In genomic region chr1:220983877-220984635, GRCh38 we compare ENCODE assay signal across 18 cellular contexts.
DNase-seq lines count a peak whose midpoint lies in the region; ATAC-seq and TF ChIP-seq lines count a peak whose summit lies in the region.
"Had no signal": no experiment of that assay in that cellular context is flagged by ENCODE, and none has a peak within 500 bp of the region (broad histone marks: within the 10 kb centered on the region; RNA-seq: fewer than 3 reads in every experiment).

No MANE protein-coding gene starts in this region.

- no peaks in the 10 kb centered on the region for H3K4me1 ChIP-seq in mesendoderm (ENCODE audit: control insufficient read depth, low read depth, low read length)
- H3K4me1 ChIP-seq in A673 (ENCODE audit: insufficient read depth, low read length, poor library complexity, severe bottlenecking) = no peaks in the 10 kb centered on the region
- no peaks in the 10 kb centered on the region for H3K4me1 ChIP-seq in psoas muscle
- H3K4me1 ChIP-seq: tibial artery had no signal

- H3K9ac ChIP-seq in mesendoderm (ENCODE audit: low read length) = no peak overlapping the region

- H3K18ac ChIP-seq in mesendoderm (ENCODE audit: low read length) = no peak overlapping the region

- H3K4me3 ChIP-seq in GM12865 (ENCODE audit: low read depth, low read length) (no peak overlapping the region), cardiac fibroblast (replicated peaks in 1 of 2; ENCODE audit: low read depth in 2 of 2, low read length in 2 of 2) (no peak overlapping the region), mesendoderm (ENCODE audit: low read length) (no peak overlapping the region), A673 (ENCODE audit: low read depth, low read length, poor library complexity, severe bottlenecking) (no peak overlapping the region), psoas muscle (no peak overlapping the region)
- H3K4me3 ChIP-seq: tibial artery had no signal

- POLR2A ChIA-PET in A673 (lab: Charles Lee; ENCODE audit: low non-redundant PET) = no interaction called here

- no peak overlapping the region for H2BK15ac ChIP-seq in mesendoderm (replicated peaks; ENCODE audit: low read depth)

- no TSS peak for BruUV-seq in A673 (replicated peaks; lab: Mats Ljungman, UMichigan)

- H3K79me1 ChIP-seq in mesendoderm (ENCODE audit: low read length) = no peaks in the 10 kb centered on the region

- intact Hi-C loops in A673 (cut with micrococcal nuclease; ENCODE audit: unreplicated experiment) (no loop called here), psoas muscle (cut with DNase I) (no loop called here)

- H3K23ac ChIP-seq in mesendoderm (ENCODE audit: low read length) = no peak overlapping the region

- CTCF ChIA-PET in A673 (lab: Charles Lee) = no interaction called here

- DNase-seq in GM12865 (ENCODE audit: low read depth) (no peak), NAMALWA (ENCODE audit: low spot score) (peak; percentile 17), cardiac fibroblast (ENCODE audit: low read depth in 2 of 2) (no peak), mesendoderm (peak; percentile 46), hepatic stellate cell (ENCODE audit: low spot score) (no peak), A673 (ENCODE audit: low spot score) (no peak), HK-2 (ENCODE audit: unreplicated experiment) (no peak), psoas muscle (no peak)
- DNase-seq: activated CD4-positive, alpha-beta T cell treated with anti-CD3 and anti-CD28 coated beads for 1 hour; activated naive CD8-positive, alpha-beta T cell treated with anti-CD3 and anti-CD28 coated beads for 36 hours; activated T-cell treated with anti-CD3 and anti-CD28 coated beads for 4 hours; caudate nucleus; IMR-90; NCI-H1417; NCI-H446 treated with DMSO at 0.1 percent for 48 hours; stimulated activated CD4-positive, alpha-beta T cell treated with anti-CD3 and anti-CD28 coated beads, Interleukin-2, amount 100 ng/mL, for 24 hours had no signal

- no peak overlapping the region for H2AK5ac ChIP-seq in mesendoderm (ENCODE audit: low read length)

- H2BK5ac ChIP-seq in mesendoderm (ENCODE audit: low read length) = no peak overlapping the region

- H4K8ac ChIP-seq in mesendoderm (ENCODE audit: low read depth, low read length) = no peak overlapping the region

- TF ChIP-seq CTCF in GM12865 (IDR thresholded peaks at IDR 0.05; ENCODE audit: insufficient read depth, low read depth, low read length, missing control alignments) (peak; percentile 12), cardiac fibroblast (IDR thresholded peaks at IDR 0.05; ENCODE audit: low read depth, low read length) (peak; percentile 6), A673 (conservative IDR thresholded peaks at IDR 0.05; ENCODE audit: low read depth, low read length) (no peak), psoas muscle (IDR thresholded peaks at IDR 0.05) (no peak)

- H3K36me3 ChIP-seq in mesendoderm (ENCODE audit: control insufficient read depth, insufficient read depth, low read length) (no peaks in the 10 kb centered on the region), A673 (ENCODE audit: insufficient read depth, low read length, poor library complexity, severe bottlenecking) (no peaks in the 10 kb centered on the region), psoas muscle (ENCODE audit: insufficient read depth in 1 of 2, low read depth in 1 of 2) (no peaks in the 10 kb centered on the region)
- H3K36me3 ChIP-seq: tibial artery had no signal

- H3K27me3 ChIP-seq in mesendoderm (ENCODE audit: insufficient read depth, low read length, poor library complexity) = no peaks in the 10 kb centered on the region
- no peaks in the 10 kb centered on the region for H3K27me3 ChIP-seq in A673 (replicated peaks; ENCODE audit: insufficient read depth, low read depth, low read length, poor library complexity)
- no peaks in the 10 kb centered on the region for H3K27me3 ChIP-seq in psoas muscle (ENCODE audit: insufficient read depth in 3 of 3, low read length in 2 of 3)
- H3K27me3 ChIP-seq: tibial artery had no signal

- no peak overlapping the region for H3K4me2 ChIP-seq in mesendoderm (ENCODE audit: low read length)

- no CpG with 5 or more reads among the region's 19 CpGs for WGBS in mesendoderm (ENCODE audit: extremely low coverage, insufficient coverage, low lambda C conversion rate)
- WGBS in psoas muscle, 3 donors = 43 to 63% (median 55%) methylated on average over 19 of the region's 19 CpGs

- H3K9me3 ChIP-seq in A673 (ENCODE audit: low read depth, low read length, poor library complexity, severe bottlenecking) (no peaks in the 10 kb centered on the region), psoas muscle (no peaks in the 10 kb centered on the region)
- H3K9me3 ChIP-seq: tibial artery had no signal

- no peak overlapping the region for H4K5ac ChIP-seq in mesendoderm (ENCODE audit: low read length)

- H3K79me2 ChIP-seq in mesendoderm (ENCODE audit: control insufficient read depth, insufficient read depth, low read length) = no peaks in the 10 kb centered on the region

- no peak overlapping the region for H2BK120ac ChIP-seq in mesendoderm (ENCODE audit: low read depth, low read length)

- no peak for ATAC-seq in psoas muscle

- H3K56ac ChIP-seq in mesendoderm (ENCODE audit: low read length) = no peak overlapping the region

- no peak overlapping the region for H3K27ac ChIP-seq in mesendoderm (ENCODE audit: low read depth, low read length)
- H3K27ac ChIP-seq in A673 (ENCODE audit: low read depth, low read length, poor library complexity, severe bottlenecking) = no peak overlapping the region
- no peak overlapping the region for H3K27ac ChIP-seq in psoas muscle
- H3K27ac ChIP-seq: RWPE1, tibial artery had no signal

- H3K4ac ChIP-seq in mesendoderm (ENCODE audit: low read depth, low read length) = no peak overlapping the region

Comparison
In these comparisons a context has a peak if more than half of its experiments do, and no peak if none do; other contexts are left out.
1. DNase-seq: peak in NAMALWA (single experiment) and mesendoderm (single experiment); none in GM12865 (single experiment), cardiac fibroblast (0 of 2), hepatic stellate cell (single experiment), A673 (single experiment), HK-2 (single experiment) and psoas muscle (0 of 2).
2. CTCF ChIP-seq: peak in GM12865 (single experiment) and cardiac fibroblast (single experiment); none in A673 (single experiment) and psoas muscle (single experiment).